Comparison of ENCODE assay signal across 11 cellular contexts in genomic region chr16:30350134-30350871, GRCh38. TPM values are rescaled to one million over a fixed set of nuclear protein-coding genes. Genes with fewer than 3 reads are reported as not detected.
DNase-seq lines count a peak whose midpoint lies in the region; ATAC-seq, FAIRE-seq and TF ChIP-seq lines count a peak whose summit lies in the region.
"Had no signal": no experiment of that assay in that cellular context is flagged by ENCODE, and none has a peak within 500 bp of the region (broad histone marks: within the 10 kb centered on the region; RNA-seq: fewer than 3 reads in every experiment).

No MANE protein-coding gene starts in this region.

- H3K9ac ChIP-seq in endothelial cell of umbilical vein (replicated peaks; ENCODE audit: extremely low read depth, insufficient read depth, low read length) = no peak overlapping the region

- peaks cover 33% of the 10 kb centered on the region for H3K36me3 ChIP-seq in CD4-positive, alpha-beta memory T cell (ENCODE audit: insufficient read depth, low read length)
- H3K36me3 ChIP-seq in endothelial cell of umbilical vein (ENCODE audit: control insufficient read depth in 2 of 2, extremely low read depth in 1 of 2, insufficient read depth in 2 of 2, low read length in 2 of 2) = peaks cover 6 to 11% of the 10 kb centered on the region in 2 experiments

- peak overlapping the region in 2 of 8 donors; percentile 11 to 16 for H3K4me3 Mint-ChIP-seq in CD4-positive, alpha-beta memory T cell

- peaks cover 7 to 27% (median 13%) of the 10 kb centered on the region in 4 donors for H3K4me1 Mint-ChIP-seq in CD4-positive, alpha-beta memory T cell

- TF ChIP-seq CTCF in endothelial cell of umbilical vein (IDR thresholded peaks at IDR 0.05; ENCODE audit: extremely low read depth in 1 of 2, insufficient read depth in 1 of 2, low read depth in 1 of 2, low read length in 2 of 2) = no peak

- CTCF ChIA-PET in CD4-positive, alpha-beta memory T cell (lab: Charles Lee; ENCODE audit: partially characterized antibody) = interaction anchor here (1.1 kb wide), 1 partner anchor 9 kb away, joined by 3 read pairs; no protein-coding TSS in a partner anchor
- CTCF ChIA-PET in endothelial cell of umbilical vein (lab: Charles Lee) = no interaction called here

- TF ChIP-seq POLR2A in endothelial cell of umbilical vein (IDR thresholded peaks at IDR 0.05; ENCODE audit: low read depth, low read length) = no peak

- peaks cover 16% of the 10 kb centered on the region for H3K4me1 ChIP-seq in CD4-positive, alpha-beta memory T cell (ENCODE audit: insufficient read depth, low read length)
- H3K4me1 ChIP-seq in endothelial cell of umbilical vein (ENCODE audit: control insufficient read depth, extremely low read depth, insufficient read depth, low read length) = peaks cover 25% of the 10 kb centered on the region

- no peak overlapping the region for H3K4me2 ChIP-seq in endothelial cell of umbilical vein (ENCODE audit: insufficient read depth, low read length)

- ATAC-seq in GM19351 (IDR thresholded peaks at IDR 0.05; ENCODE audit: unreplicated experiment) = peak; percentile 57

- no peaks in the 10 kb centered on the region for H3K27me3 Mint-ChIP-seq in CD4-positive, alpha-beta memory T cell

- BruUV-seq in endothelial cell of umbilical vein (replicated peaks; lab: Mats Ljungman, UMichigan) = no TSS peak

- H2AFZ ChIP-seq in endothelial cell of umbilical vein (ENCODE audit: low read depth, low read length) = no peak overlapping the region

- no peaks in the 10 kb centered on the region for H3K9me1 ChIP-seq in endothelial cell of umbilical vein (replicated peaks; ENCODE audit: control insufficient read depth, extremely low read depth, insufficient read depth, low read length)

- H3K9me3 Mint-ChIP-seq in CD4-positive, alpha-beta memory T cell = no peaks in the 10 kb centered on the region

- peaks cover 18 to 51% of the 10 kb centered on the region in 2 donors for H3K36me3 Mint-ChIP-seq in CD4-positive, alpha-beta memory T cell

- peaks cover 19% of the 10 kb centered on the region for H3K79me2 ChIP-seq in endothelial cell of umbilical vein (ENCODE audit: control insufficient read depth, insufficient read depth, low read length)

- no peaks in the 10 kb centered on the region for H4K20me1 ChIP-seq in endothelial cell of umbilical vein (replicated peaks; ENCODE audit: control insufficient read depth, extremely low read depth, insufficient read depth, low read length)

- intact Hi-C loops in CD4-positive, alpha-beta memory T cell (cut with micrococcal nuclease) = no loop called here
- intact Hi-C loops in endothelial cell of umbilical vein (cut with micrococcal nuclease) (loop anchor here (1.0 kb wide), 1 partner anchor 15 kb away; no protein-coding TSS in a partner anchor), head of caudate nucleus (cut with DNase I) (no loop called here)

- POLR2A ChIA-PET in CD4-positive, alpha-beta memory T cell (lab: Charles Lee; ENCODE audit: partially characterized antibody) = no interaction called here
- POLR2A ChIA-PET in endothelial cell of umbilical vein (lab: Charles Lee) = no interaction called here

- no peaks in the 10 kb centered on the region for H3K9me3 ChIP-seq in CD4-positive, alpha-beta memory T cell (ENCODE audit: control insufficient read depth in 1 of 2, low read length in 2 of 2)
- no peaks in the 10 kb centered on the region for H3K9me3 ChIP-seq in endothelial cell of umbilical vein (replicated peaks; ENCODE audit: control insufficient read depth, insufficient read depth, low read length)

- H3K27ac Mint-ChIP-seq in CD4-positive, alpha-beta memory T cell = peak overlapping the region in 6 of 7 donors; percentile 18 to 87 (median 51)

- no peak for DNase-seq in CD4-positive, alpha-beta memory T cell
- DNase-seq in M059J (ENCODE audit: low read depth) (peak; percentile 60), endothelial cell of umbilical vein (ENCODE audit: low read depth, low spot score) (no peak), caudate nucleus (lab: John Stamatoyannopoulos, UW) (no peak), DMS 273 treated with DMSO at 0.1 percent for 48 hours (lab: John Stamatoyannopoulos, UW) (no peak), head of caudate nucleus (no peak)
- no peak for DNase-seq in stimulated activated naive CD4-positive, alpha-beta T cell (lab: John Stamatoyannopoulos, UW)
- DNase-seq: kidney glomerular epithelial cell had no signal

- FAIRE-seq in endothelial cell of umbilical vein (lab: Jason Lieb, UNC) = peak; percentile 66

- no peak overlapping the region for H3K4me3 ChIP-seq in CD4-positive, alpha-beta memory T cell (ENCODE audit: low read length in 2 of 2)
- no peak overlapping the region for H3K4me3 ChIP-seq in endothelial cell of umbilical vein (replicated peaks in 1 of 3; ENCODE audit: insufficient read depth in 1 of 3, low read depth in 1 of 3, low read length in 3 of 3)
- H3K4me3 ChIP-seq: cardiac muscle cell had no signal

- no peak overlapping the region for H3K27ac ChIP-seq in CD4-positive, alpha-beta memory T cell (ENCODE audit: low read depth, low read length)
- H3K27ac ChIP-seq in endothelial cell of umbilical vein (ENCODE audit: insufficient read depth, low read depth, low read length) (no peak overlapping the region), caudate nucleus (ENCODE audit: low read depth, low read length) (no peak overlapping the region)

- dilution Hi-C loops in endothelial cell of umbilical vein (cut with MboI; ENCODE audit: extremely low pct_ligation_motif_present, low sequenced_read_pairs) = no loop called here

- no peaks in the 10 kb centered on the region for H3K27me3 ChIP-seq in CD4-positive, alpha-beta memory T cell (ENCODE audit: insufficient read depth, low read length)
- no peaks in the 10 kb centered on the region for H3K27me3 ChIP-seq in endothelial cell of umbilical vein (ENCODE audit: control insufficient read depth in 2 of 2, insufficient read depth in 2 of 2, low read length in 2 of 2)
- H3K27me3 ChIP-seq: cardiac muscle cell had no signal

RNA-seq across cellular contexts. Expression of gene CD2BP2, which starts 4.8 kb away (rescaled TPM):
- total RNA-seq in CD4-positive, alpha-beta memory T cell = 10 to 100 TPM; 72.9 to 79.4 TPM
- 10 to 100 TPM; 23.7 to 24.4 TPM for polyA plus RNA-seq in CD4-positive, alpha-beta memory T cell
- total RNA-seq in M059J (2014; rRNA removed; shearing (Covaris generic)) = 34.8 and 64.7 TPM in 2 replicates
- 75.7 and 76.4 TPM in 2 replicates for total RNA-seq in endothelial cell of umbilical vein
- polyA plus RNA-seq in endothelial cell of umbilical vein = 35.3 and 47.2 TPM in 2 replicates
- polyA plus RNA-seq in endothelial cell of umbilical vein (2011; cell fraction: cytosol; rRNA removed) = 48.0 and 56.1 TPM in 2 replicates
- 130 and 138 TPM in 2 replicates for polyA plus RNA-seq in endothelial cell of umbilical vein (2011; cell fraction: nucleus; rRNA removed)
- 52.5 and 59.5 TPM in 2 replicates for polyA plus RNA-seq in endothelial cell of umbilical vein (2012)
- polyA minus RNA-seq in endothelial cell of umbilical vein = 33.7 and 38.6 TPM in 2 replicates
- polyA minus RNA-seq in endothelial cell of umbilical vein (2011; cell fraction: cytosol; rRNA and poly(A)+ RNA removed) = 11.7 TPM
- polyA minus RNA-seq in endothelial cell of umbilical vein (2011; cell fraction: nucleus; rRNA and poly(A)+ RNA removed) = 24.5 and 26.9 TPM in 2 replicates

RNA-seq across cellular contexts. Expression of gene TBC1D10B, which starts 20.0 kb away (rescaled TPM):
- 10 to 100 TPM; 47.0 to 55.3 TPM for total RNA-seq in CD4-positive, alpha-beta memory T cell
- 10 to 100 TPM in 1 of 2 donors, 1 to 10 TPM in 1; 8.5 to 16.1 TPM for polyA plus RNA-seq in CD4-positive, alpha-beta memory T cell
- total RNA-seq in M059J (2014; rRNA removed; shearing (Covaris generic)) = 25.6 and 45.1 TPM in 2 replicates
- total RNA-seq in endothelial cell of umbilical vein = 57.4 and 63.0 TPM in 2 replicates
- polyA plus RNA-seq in endothelial cell of umbilical vein = 37.0 and 37.1 TPM in 2 replicates
- 20.6 and 29.2 TPM in 2 replicates for polyA plus RNA-seq in endothelial cell of umbilical vein (2011; cell fraction: cytosol; rRNA removed)
- polyA plus RNA-seq in endothelial cell of umbilical vein (2011; cell fraction: nucleus; rRNA removed) = 37.8 and 42.1 TPM in 2 replicates
- 34.0 and 36.5 TPM in 2 replicates for polyA plus RNA-seq in endothelial cell of umbilical vein (2012)
- polyA minus RNA-seq in endothelial cell of umbilical vein = 29.9 and 35.0 TPM in 2 replicates
- 23.9 TPM for polyA minus RNA-seq in endothelial cell of umbilical vein (2011; cell fraction: cytosol; rRNA and poly(A)+ RNA removed)
- polyA minus RNA-seq in endothelial cell of umbilical vein (2011; cell fraction: nucleus; rRNA and poly(A)+ RNA removed) = 17.0 and 20.7 TPM in 2 replicates

RNA-seq across cellular contexts. Expression of gene MYL11, which starts 24.3 kb away (rescaled TPM):
- total RNA-seq in CD4-positive, alpha-beta memory T cell = 1 to 10 TPM in 1 of 2 experiments, not detected in 1; 1.3 TPM
- polyA plus RNA-seq in CD4-positive, alpha-beta memory T cell = 1 to 10 TPM in 1 of 2 donors, not detected in 1; 1.1 TPM
- not detected in 2 replicates for total RNA-seq in M059J (2014; rRNA removed; shearing (Covaris generic))
- 1.3 TPM in 1 of 2 replicates, not detected in the other for total RNA-seq in endothelial cell of umbilical vein
- polyA plus RNA-seq in endothelial cell of umbilical vein = not detected in 2 replicates
- not detected in 2 replicates for polyA plus RNA-seq in endothelial cell of umbilical vein (2011; cell fraction: cytosol; rRNA removed)
- not detected in 2 replicates for polyA plus RNA-seq in endothelial cell of umbilical vein (2011; cell fraction: nucleus; rRNA removed)
- polyA plus RNA-seq in endothelial cell of umbilical vein (2012) = not detected in 2 replicates
- not detected in 2 replicates for polyA minus RNA-seq in endothelial cell of umbilical vein
- not detected for polyA minus RNA-seq in endothelial cell of umbilical vein (2011; cell fraction: cytosol; rRNA and poly(A)+ RNA removed)
- not detected in 2 replicates for polyA minus RNA-seq in endothelial cell of umbilical vein (2011; cell fraction: nucleus; rRNA and poly(A)+ RNA removed)
- total RNA-seq: cardiac muscle cell, Daoy had no signal

RNA-seq across cellular contexts. Expression of gene SEPTIN1, which starts 32.1 kb away (rescaled TPM):
- 100 to 1,000 TPM; 198 to 206 TPM for total RNA-seq in CD4-positive, alpha-beta memory T cell
- 100 to 1,000 TPM; 210 to 212 TPM for polyA plus RNA-seq in CD4-positive, alpha-beta memory T cell
- total RNA-seq in M059J (2014; rRNA removed; shearing (Covaris generic)) = 0.17 TPM in 1 of 2 replicates, not detected in the other
- 0.75 and 1.2 TPM in 2 replicates for total RNA-seq in endothelial cell of umbilical vein
- 0.06 and 0.07 TPM in 2 replicates for polyA plus RNA-seq in endothelial cell of umbilical vein
- 0.08 and 0.12 TPM in 2 replicates for polyA plus RNA-seq in endothelial cell of umbilical vein (2011; cell fraction: cytosol; rRNA removed)
- 0.24 and 0.64 TPM in 2 replicates for polyA plus RNA-seq in endothelial cell of umbilical vein (2011; cell fraction: nucleus; rRNA removed)
- 0.50 and 0.55 TPM in 2 replicates for polyA plus RNA-seq in endothelial cell of umbilical vein (2012)
- 0.19 and 0.39 TPM in 2 replicates for polyA minus RNA-seq in endothelial cell of umbilical vein
- polyA minus RNA-seq in endothelial cell of umbilical vein (2011; cell fraction: cytosol; rRNA and poly(A)+ RNA removed) = not detected
- polyA minus RNA-seq in endothelial cell of umbilical vein (2011; cell fraction: nucleus; rRNA and poly(A)+ RNA removed) = 0.77 TPM in 1 of 2 replicates, not detected in the other
- total RNA-seq: Daoy had no signal

RNA-seq across cellular contexts. Expression of gene ZNF48, which starts 44.9 kb away (rescaled TPM):
- total RNA-seq in CD4-positive, alpha-beta memory T cell = 10 to 100 TPM; 15.8 to 16.7 TPM
- polyA plus RNA-seq in CD4-positive, alpha-beta memory T cell = 10 to 100 TPM in 1 of 2 donors, 1 to 10 TPM in 1; 5.5 to 10.7 TPM
- 5.9 and 10.6 TPM in 2 replicates for total RNA-seq in M059J (2014; rRNA removed; shearing (Covaris generic))
- total RNA-seq in endothelial cell of umbilical vein = 15.1 and 15.3 TPM in 2 replicates
- polyA plus RNA-seq in endothelial cell of umbilical vein = 16.1 TPM in 2 replicates
- polyA plus RNA-seq in endothelial cell of umbilical vein (2011; cell fraction: cytosol; rRNA removed) = 9.7 and 11.3 TPM in 2 replicates
- 11.7 and 11.8 TPM in 2 replicates for polyA plus RNA-seq in endothelial cell of umbilical vein (2011; cell fraction: nucleus; rRNA removed)
- polyA plus RNA-seq in endothelial cell of umbilical vein (2012) = 9.6 and 13.4 TPM in 2 replicates
- 12.2 and 17.4 TPM in 2 replicates for polyA minus RNA-seq in endothelial cell of umbilical vein
- 6.8 TPM for polyA minus RNA-seq in endothelial cell of umbilical vein (2011; cell fraction: cytosol; rRNA and poly(A)+ RNA removed)
- polyA minus RNA-seq in endothelial cell of umbilical vein (2011; cell fraction: nucleus; rRNA and poly(A)+ RNA removed) = 6.3 and 11.1 TPM in 2 replicates
